Comparison of ENCODE assay signal across 8 cellular contexts in the genomic region with DNA sequence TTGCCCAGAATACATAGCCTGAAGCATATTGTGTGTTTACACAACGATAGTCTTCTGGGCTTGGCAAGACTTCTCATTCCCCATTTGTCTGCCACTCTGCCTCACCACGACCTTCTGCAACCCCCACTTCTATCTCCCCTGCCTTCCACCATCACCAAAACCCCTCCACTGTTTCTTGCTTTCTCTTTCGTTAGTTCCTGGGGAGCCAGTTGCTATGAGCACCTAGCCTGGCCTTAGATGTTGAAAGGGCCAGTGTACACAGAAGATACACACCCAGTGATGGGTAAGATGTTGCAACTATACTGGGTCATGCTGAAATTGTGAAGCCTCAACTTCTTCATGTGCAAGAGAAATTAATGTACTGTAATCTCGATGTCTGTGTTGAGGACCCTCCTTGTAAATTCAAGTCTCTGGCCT. TPM values are rescaled to one million over a fixed set of nuclear protein-coding genes. Genes with fewer than 3 reads are reported as not detected.
DNase-seq lines count a peak whose midpoint lies in the region; ATAC-seq, FAIRE-seq and TF ChIP-seq lines count a peak whose summit lies in the region.

No MANE protein-coding gene starts in this region.

- H3K9me3 Mint-ChIP-seq in activated CD4-positive, alpha-beta memory T cell treated with anti-CD3 and anti-CD28 coated beads for 36 hours, result no peaks in the 10 kb centered on the region

- no peaks in the 10 kb centered on the region for H3K27me3 Mint-ChIP-seq in activated CD4-positive, alpha-beta memory T cell treated with anti-CD3 and anti-CD28 coated beads for 36 hours

- FAIRE-seq in HepG2 (lab: Jason Lieb, UNC), result no peak

- TF ChIP-seq RAD21 in HepG2 (CRISPR knock-in tag; IDR thresholded peaks at IDR 0.05), result no peak

- TF ChIP-seq EP300 in HepG2 (IDR thresholded peaks at IDR 0.05; ENCODE audit: low read depth in 2 of 2, low read length in 2 of 2) (no peak), HepG2 (CRISPR knock-in tag; IDR thresholded peaks at IDR 0.05; ENCODE audit: borderline replicate concordance) (no peak)

- no TSS peak for BruUV-seq in HepG2 (replicated peaks; lab: Mats Ljungman, UMichigan)

- POLR2A ChIA-PET in activated CD4-positive, alpha-beta memory T cell treated with anti-CD3 and anti-CD28 coated beads for 36 hours (lab: Charles Lee), result no interaction called here
- POLR2A ChIA-PET in HepG2 (lab: Yijun Ruan, JAX), result no interaction called here

- H3K27ac ChIP-seq in BLaER1 treated with 17β-estradiol and CSF1 and Interleukin-3, amounts not matched to agents 10 nM and 100 nM, result peak overlapping the region in 7 of 11 experiments; percentile 91 to 97 (median 94); a peak in 14 of 22 replicates
- H3K27ac ChIP-seq in HepG2 (ENCODE audit: extremely low read length, insufficient read depth, low read length), result no peak overlapping the region

- peaks cover 36% of the 10 kb centered on the region for H3K79me2 ChIP-seq in HepG2 (ENCODE audit: insufficient read depth, low read length)

- 12% methylated on average over 4 of the region's 4 CpGs for WGBS in HepG2 (ENCODE audit: low lambda C conversion rate)

- CTCF ChIA-PET in activated CD4-positive, alpha-beta memory T cell treated with anti-CD3 and anti-CD28 coated beads for 36 hours (lab: Charles Lee), result no interaction called here
- CTCF ChIA-PET in HepG2 (lab: Yijun Ruan, JAX; ENCODE audit: low intra/inter-chr PET ratio, low total read pairs), result no interaction called here

- in situ Hi-C loops in HepG2 (cut with HindIII; ENCODE audit: extremely low pct_ligation_motif_present, low pct_unique_long_range_greater_than_20kb), result no loop called here

- ATAC-seq in HepG2 (peak; percentile 30), GM21390 (IDR thresholded peaks at IDR 0.05; ENCODE audit: unreplicated experiment) (no peak), HG02623 (IDR thresholded peaks at IDR 0.05; ENCODE audit: unreplicated experiment) (no peak)

- H4K20me1 ChIP-seq in BLaER1 treated with 17β-estradiol and CSF1 and Interleukin-3, amounts not matched to agents 10 nM and 100 nM, result peaks cover 8 to 31% (median 22%) of the 10 kb centered on the region in 11 experiments; a peak in 18 of 22 replicates
- no peaks in the 10 kb centered on the region for H4K20me1 ChIP-seq in HepG2 (ENCODE audit: insufficient read depth, low read length)

- H3K27me3 ChIP-seq in BLaER1 treated with 17β-estradiol and CSF1 and Interleukin-3, amounts not matched to agents 10 nM and 100 nM, result no peaks in the 10 kb centered on the region
- H3K27me3 ChIP-seq in HepG2 (ENCODE audit: control insufficient read depth in 1 of 2, insufficient read depth in 2 of 2, low read length in 2 of 2), result no peaks in the 10 kb centered on the region; a peak in 1 of 5 replicates

- peak overlapping the region in 5 of 10 experiments; percentile 78 to 92 (median 86); a peak in 7 of 20 replicates for H3K4me3 ChIP-seq in BLaER1 treated with 17β-estradiol and CSF1 and Interleukin-3, amounts not matched to agents 10 nM and 100 nM
- H3K4me3 ChIP-seq in HepG2 (replicated peaks in 1 of 3; ENCODE audit: insufficient read depth in 1 of 3, low read depth in 2 of 3, low read length in 3 of 3), result peak overlapping the region; percentile 88 to 94 (median 93)

- peak overlapping the region; percentile 90 for H3K27ac Mint-ChIP-seq in activated CD4-positive, alpha-beta memory T cell treated with anti-CD3 and anti-CD28 coated beads for 36 hours

- TF ChIP-seq CTCF in HepG2 (CRISPR knock-in tag; IDR thresholded peaks at IDR 0.05), result no peak

- no peaks in the 10 kb centered on the region for H3K36me3 ChIP-seq in BLaER1 treated with 17β-estradiol and CSF1 and Interleukin-3, amounts not matched to agents 10 nM and 100 nM
- H3K36me3 ChIP-seq in HepG2 (replicated peaks in 1 of 2; ENCODE audit: control insufficient read depth in 1 of 2, insufficient read depth in 2 of 2, low read length in 2 of 2), result no peaks in the 10 kb centered on the region

- peak overlapping the region; percentile 46 for H2AFZ ChIP-seq in HepG2 (ENCODE audit: low read length)

- H3K4me2 ChIP-seq in BLaER1 treated with 17β-estradiol and CSF1 and Interleukin-3, amounts not matched to agents 10 nM and 100 nM, result peak overlapping the region; percentile 73 to 95 (median 83)
- H3K4me2 ChIP-seq in HepG2 (ENCODE audit: low read depth, low read length), result peak overlapping the region; percentile 100

- peak overlapping the region in 4 of 11 experiments; percentile 93 to 96 (median 96); a peak in 2 of 22 replicates for H3K9ac ChIP-seq in BLaER1 treated with 17β-estradiol and CSF1 and Interleukin-3, amounts not matched to agents 10 nM and 100 nM
- H3K9ac ChIP-seq in HepG2 (ENCODE audit: insufficient read depth, low read depth, low read length), result peak overlapping the region; percentile 85

- peaks cover 20% of the 10 kb centered on the region for H3K4me1 Mint-ChIP-seq in activated CD4-positive, alpha-beta memory T cell treated with anti-CD3 and anti-CD28 coated beads for 36 hours (ENCODE audit: low read depth)

- H3K4me1 ChIP-seq in BLaER1 treated with 17β-estradiol and CSF1 and Interleukin-3, amounts not matched to agents 10 nM and 100 nM, result peaks cover 43 to 53% (median 46%) of the 10 kb centered on the region in 10 experiments
- H3K4me1 ChIP-seq in HepG2 (ENCODE audit: insufficient read depth, low read length), result peaks cover 29% of the 10 kb centered on the region

- no peak for TF ChIP-seq POLR2A in HepG2 (IDR thresholded peaks at IDR 0.05; ENCODE audit: insufficient read depth in 1 of 2, low read depth in 2 of 2, low read length in 2 of 2)

- H3K36me3 Mint-ChIP-seq in activated CD4-positive, alpha-beta memory T cell treated with anti-CD3 and anti-CD28 coated beads for 36 hours, result peaks cover 23% of the 10 kb centered on the region

- intact Hi-C loops in activated CD4-positive, alpha-beta memory T cell treated with anti-CD3 and anti-CD28 coated beads for 36 hours (cut with micrococcal nuclease), result no loop called here
- intact Hi-C loops in HepG2 (cut with micrococcal nuclease; ENCODE audit: unreplicated experiment), result no loop called here

- DNase-seq in HPDE6-E6E7 (ENCODE audit: extremely low spot score) (peak; percentile 42), HepG2 (ENCODE audit: low spot score) (peak; percentile 53), hippocampal formation (lab: John Stamatoyannopoulos, UW) (no peak), NCI-H187 (lab: John Stamatoyannopoulos, UW) (no peak)
- DNase-seq in activated CD4-positive, alpha-beta memory T cell treated with anti-CD3 and anti-CD28 coated beads for 36 hours, result no peak

- H3K9me3 ChIP-seq in BLaER1 treated with 17β-estradiol and CSF1 and Interleukin-3, amounts not matched to agents 10 nM and 100 nM (replicated peaks in 1 of 11), result no peaks in the 10 kb centered on the region
- no peaks in the 10 kb centered on the region for H3K9me3 ChIP-seq in HepG2 (ENCODE audit: low read length)

- H3K4me3 Mint-ChIP-seq in activated CD4-positive, alpha-beta memory T cell treated with anti-CD3 and anti-CD28 coated beads for 36 hours, result peak overlapping the region; percentile 86

RNA-seq across cellular contexts. Expression of a gene that starts 1.0 kb away (rescaled TPM):
- 10 to 100 TPM; 91.4 to 92.6 TPM for total RNA-seq in activated CD4-positive, alpha-beta memory T cell treated with anti-CD3 and anti-CD28 coated beads for 36 hours
- 17.5 and 24.6 TPM in 2 replicates for total RNA-seq in HepG2 (2016; rRNA removed; fragmentation: Illumina TruSeq; extraction: Trizol)
- 8.6 and 11.6 TPM in 2 replicates for total RNA-seq in HepG2 (2016; cell fraction: cytosol; rRNA removed; fragmentation: Illumina TruSeq; extraction: Trizol; ENCODE audit: low read depth)
- total RNA-seq in HepG2 (2016; cell fraction: insoluble cytoplasmic fraction; rRNA removed; fragmentation: Illumina TruSeq; extraction: Trizol), result 16.8 and 25.9 TPM in 2 replicates
- total RNA-seq in HepG2 (2016; cell fraction: membrane; rRNA removed; fragmentation: Illumina TruSeq; extraction: Trizol), result 22.1 and 23.1 TPM in 2 replicates
- total RNA-seq in HepG2 (2016; cell fraction: nucleus; rRNA removed; fragmentation: Illumina TruSeq; extraction: Trizol), result 26.1 and 27.7 TPM in 2 replicates
- 21.8 and 24.6 TPM in 2 replicates for polyA plus RNA-seq in HepG2 (2011; rRNA removed)
- 7.3 and 15.5 TPM in 2 replicates for polyA plus RNA-seq in HepG2 (2011; cell fraction: cytosol; rRNA removed)
- polyA plus RNA-seq in HepG2 (2011; cell fraction: nucleus; rRNA removed), result 19.7 and 20.4 TPM in 2 replicates
- 22.5 and 23.9 TPM in 2 replicates for polyA plus RNA-seq in HepG2 (2012)
- polyA plus RNA-seq in HepG2 (2016; cell fraction: cytosol; fragmentation: Illumina TruSeq; extraction: Trizol; ENCODE audit: low read depth), result 23.7 and 24.5 TPM in 2 replicates
- polyA plus RNA-seq in HepG2 (2016; cell fraction: insoluble cytoplasmic fraction; fragmentation: Illumina TruSeq; extraction: Trizol; ENCODE audit: low read depth), result 17.6 and 19.8 TPM in 2 replicates
- polyA plus RNA-seq in HepG2 (2016; cell fraction: membrane; fragmentation: Illumina TruSeq; extraction: Trizol; ENCODE audit: low read depth), result 26.8 and 29.2 TPM in 2 replicates
- 37.0 and 40.9 TPM in 2 replicates for polyA plus RNA-seq in HepG2 (2016; cell fraction: nucleus; fragmentation: Illumina TruSeq; extraction: Trizol; ENCODE audit: insufficient read depth, low read depth)
- 14.3 and 35.2 TPM in 2 replicates for polyA minus RNA-seq in HepG2 (2011; rRNA and poly(A)+ RNA removed; ENCODE audit: low replicate concordance)
- 9.7 and 12.7 TPM in 2 replicates for polyA minus RNA-seq in HepG2 (2011; cell fraction: cytosol; rRNA and poly(A)+ RNA removed)
- 37.2 and 37.9 TPM in 2 replicates for polyA minus RNA-seq in HepG2 (2011; cell fraction: nucleus; rRNA and poly(A)+ RNA removed)

RNA-seq across cellular contexts. Expression of a gene that starts 52.8 kb away (rescaled TPM):
- total RNA-seq in activated CD4-positive, alpha-beta memory T cell treated with anti-CD3 and anti-CD28 coated beads for 36 hours, result 10 to 100 TPM; 32.9 to 34.4 TPM
- 12.6 and 20.2 TPM in 2 replicates for total RNA-seq in HepG2 (2016; rRNA removed; fragmentation: Illumina TruSeq; extraction: Trizol)
- 2.4 and 2.6 TPM in 2 replicates for total RNA-seq in HepG2 (2016; cell fraction: cytosol; rRNA removed; fragmentation: Illumina TruSeq; extraction: Trizol; ENCODE audit: low read depth)
- total RNA-seq in HepG2 (2016; cell fraction: insoluble cytoplasmic fraction; rRNA removed; fragmentation: Illumina TruSeq; extraction: Trizol), result 11.6 and 19.3 TPM in 2 replicates
- total RNA-seq in HepG2 (2016; cell fraction: membrane; rRNA removed; fragmentation: Illumina TruSeq; extraction: Trizol), result 5.3 and 7.5 TPM in 2 replicates
- 8.9 and 9.5 TPM in 2 replicates for total RNA-seq in HepG2 (2016; cell fraction: nucleus; rRNA removed; fragmentation: Illumina TruSeq; extraction: Trizol)
- polyA plus RNA-seq in HepG2 (2011; rRNA removed), result 5.2 and 6.5 TPM in 2 replicates
- 2.2 and 4.3 TPM in 2 replicates for polyA plus RNA-seq in HepG2 (2011; cell fraction: cytosol; rRNA removed)
- polyA plus RNA-seq in HepG2 (2011; cell fraction: nucleus; rRNA removed), result 1.3 and 2.2 TPM in 2 replicates
- 12.3 and 12.8 TPM in 2 replicates for polyA plus RNA-seq in HepG2 (2012)
- polyA plus RNA-seq in HepG2 (2016; cell fraction: cytosol; fragmentation: Illumina TruSeq; extraction: Trizol; ENCODE audit: low read depth), result 2.4 and 3.0 TPM in 2 replicates
- polyA plus RNA-seq in HepG2 (2016; cell fraction: insoluble cytoplasmic fraction; fragmentation: Illumina TruSeq; extraction: Trizol; ENCODE audit: low read depth), result 27.3 and 29.1 TPM in 2 replicates
- polyA plus RNA-seq in HepG2 (2016; cell fraction: membrane; fragmentation: Illumina TruSeq; extraction: Trizol; ENCODE audit: low read depth), result 6.5 and 7.9 TPM in 2 replicates
- polyA plus RNA-seq in HepG2 (2016; cell fraction: nucleus; fragmentation: Illumina TruSeq; extraction: Trizol; ENCODE audit: insufficient read depth, low read depth), result 19.4 and 20.6 TPM in 2 replicates
- 0.98 and 1.6 TPM in 2 replicates for polyA minus RNA-seq in HepG2 (2011; rRNA and poly(A)+ RNA removed; ENCODE audit: low replicate concordance)
- polyA minus RNA-seq in HepG2 (2011; cell fraction: cytosol; rRNA and poly(A)+ RNA removed), result 3.0 and 4.1 TPM in 2 replicates
- 6.2 and 9.3 TPM in 2 replicates for polyA minus RNA-seq in HepG2 (2011; cell fraction: nucleus; rRNA and poly(A)+ RNA removed)

Comparison
In these comparisons a context has a peak if more than half of its experiments do, and no peak if none do; other contexts are left out.
1. DNase-seq: peak in HPDE6-E6E7 (single experiment) and HepG2 (single experiment); none in activated CD4-positive, alpha-beta memory T cell treated with anti-CD3 and anti-CD28 coated beads for 36 hours (single experiment), hippocampal formation (0 of 2) and NCI-H187 (0 of 2).